In the genomic region with DNA sequence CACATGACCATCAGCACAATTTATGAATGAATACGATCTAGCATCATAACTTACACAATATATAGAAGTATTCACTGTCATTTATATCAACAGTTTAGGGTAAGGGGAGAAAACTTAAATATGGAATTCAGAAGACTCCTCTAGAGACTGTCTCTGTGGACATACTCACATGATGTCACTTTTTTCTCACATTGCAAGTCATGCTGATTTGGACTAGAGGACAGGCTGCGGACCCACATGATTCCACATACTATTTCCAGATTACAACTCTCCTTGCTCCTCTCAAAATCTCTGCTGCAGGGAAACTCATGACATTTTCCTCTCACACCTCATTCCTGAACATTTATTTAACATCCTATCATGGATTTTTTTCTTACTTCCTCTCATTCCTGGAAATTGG, we compare ENCODE assay signal across 33 cellular contexts. TPM values are rescaled to one million over a fixed set of nuclear protein-coding genes. Genes with fewer than 3 reads are reported as not detected.
"Had no signal": no experiment of that assay in that cellular context is flagged by ENCODE, and none has a peak within 500 bp of the region (broad histone marks: within the 10 kb centered on the region; RNA-seq: fewer than 3 reads in every experiment).

No MANE protein-coding gene starts in this region.

- H3K27me3 ChIP-seq: suprapubic skin, testis, thyroid gland, tibial artery, tibial nerve, transverse colon, upper lobe of left lung, upper lobe of right lung, uterus, vagina had no signal

- H3K36me3 ChIP-seq: stomach, suprapubic skin, thoracic aorta, thyroid gland, tibial artery, tibial nerve, transverse colon, upper lobe of left lung, upper lobe of right lung, uterus, vagina had no signal

- H3K4me3 Mint-ChIP-seq: stimulated activated effector memory CD8-positive, alpha-beta T cell treated with anti-CD3 and anti-CD28 coated beads, Interleukin-12 subunit alpha, Interleukin-12 subunit beta, amount 100 ng/mL, for 72 hours; stimulated activated memory B cell treated with anti-CD40 and anti-IgM and Interleukin-4, amounts not matched to agents 10 μg/mL and 1 μg/mL and 100 μg/mL, for 72 hours; stimulated activated naive B cell treated with anti-CD40 and anti-IgM and Interleukin-4, amounts not matched to agents 10 μg/mL and 1 μg/mL and 100 μg/mL, for 72 hours; stimulated activated naive CD8-positive, alpha-beta T cell treated with anti-CD3 and anti-CD28 coated beads, Interleukin-15, amount 100 ng/mL, for 72 hours; stimulated activated naive CD8-positive, alpha-beta T cell treated with anti-CD3 and anti-CD28 coated beads, Interleukin-15, Interleukin-2, amounts not matched to agents 100 ng/mL and 50 ng/mL, for 24 hours; type B pancreatic cell had no signal

- FAIRE-seq: urothelium cell line had no signal

- H3K27me3 Mint-ChIP-seq: stimulated activated memory B cell treated with anti-CD40 and anti-IgM and Interleukin-4, amounts not matched to agents 10 μg/mL and 1 μg/mL and 100 μg/mL, for 72 hours; stimulated activated naive B cell treated with anti-CD40 and anti-IgM and Interleukin-4, amounts not matched to agents 10 μg/mL and 1 μg/mL and 100 μg/mL, for 72 hours; stimulated activated naive CD8-positive, alpha-beta T cell treated with anti-CD3 and anti-CD28 coated beads, Interleukin-15, amount 100 ng/mL, for 72 hours; stimulated activated naive CD8-positive, alpha-beta T cell treated with anti-CD3 and anti-CD28 coated beads, Interleukin-15, Interleukin-2, amounts not matched to agents 100 ng/mL and 50 ng/mL, for 24 hours; type B pancreatic cell had no signal

- H3K36me3 Mint-ChIP-seq: stimulated activated effector memory CD8-positive, alpha-beta T cell treated with anti-CD3 and anti-CD28 coated beads, Interleukin-12 subunit alpha, Interleukin-12 subunit beta, amount 100 ng/mL, for 72 hours; stimulated activated memory B cell treated with anti-CD40 and anti-IgM and Interleukin-4, amounts not matched to agents 10 μg/mL and 1 μg/mL and 100 μg/mL, for 72 hours; stimulated activated naive B cell treated with anti-CD40 and anti-IgM and Interleukin-4, amounts not matched to agents 10 μg/mL and 1 μg/mL and 100 μg/mL, for 72 hours; type B pancreatic cell had no signal

- H3K27ac ChIP-seq: stomach, suprapubic skin, testis, thoracic aorta, thyroid gland, tibial artery, tibial nerve, transverse colon, upper lobe of left lung, upper lobe of right lung, uterus, vagina had no signal

- H3K4me1 Mint-ChIP-seq: stimulated activated effector memory CD8-positive, alpha-beta T cell treated with anti-CD3 and anti-CD28 coated beads, Interleukin-12 subunit alpha, Interleukin-12 subunit beta, amount 100 ng/mL, for 72 hours; stimulated activated memory B cell treated with anti-CD40 and anti-IgM and Interleukin-4, amounts not matched to agents 10 μg/mL and 1 μg/mL and 100 μg/mL, for 72 hours; stimulated activated naive B cell treated with anti-CD40 and anti-IgM and Interleukin-4, amounts not matched to agents 10 μg/mL and 1 μg/mL and 100 μg/mL, for 72 hours; stimulated activated naive CD8-positive, alpha-beta T cell treated with anti-CD3 and anti-CD28 coated beads, Interleukin-15, amount 100 ng/mL, for 72 hours had no signal

- H3K4me1 ChIP-seq: suprapubic skin, testis, thyroid gland, tibial artery, tibial nerve, transverse colon, upper lobe of left lung, upper lobe of right lung, uterus, vagina had no signal

- H3K27ac Mint-ChIP-seq: stimulated activated effector memory CD8-positive, alpha-beta T cell treated with anti-CD3 and anti-CD28 coated beads, Interleukin-12 subunit alpha, Interleukin-12 subunit beta, amount 100 ng/mL, for 72 hours; stimulated activated memory B cell treated with anti-CD40 and anti-IgM and Interleukin-4, amounts not matched to agents 10 μg/mL and 1 μg/mL and 100 μg/mL, for 72 hours; stimulated activated naive B cell treated with anti-CD40 and anti-IgM and Interleukin-4, amounts not matched to agents 10 μg/mL and 1 μg/mL and 100 μg/mL, for 72 hours; stimulated activated naive CD8-positive, alpha-beta T cell treated with anti-CD3 and anti-CD28 coated beads, Interleukin-15, amount 100 ng/mL, for 72 hours; stimulated activated naive CD8-positive, alpha-beta T cell treated with anti-CD3 and anti-CD28 coated beads, Interleukin-15, Interleukin-2, amounts not matched to agents 100 ng/mL and 50 ng/mL, for 24 hours; type B pancreatic cell had no signal

- H3K9me3 Mint-ChIP-seq: stimulated activated effector memory CD8-positive, alpha-beta T cell treated with anti-CD3 and anti-CD28 coated beads, Interleukin-12 subunit alpha, Interleukin-12 subunit beta, amount 100 ng/mL, for 72 hours; stimulated activated memory B cell treated with anti-CD40 and anti-IgM and Interleukin-4, amounts not matched to agents 10 μg/mL and 1 μg/mL and 100 μg/mL, for 72 hours; stimulated activated naive B cell treated with anti-CD40 and anti-IgM and Interleukin-4, amounts not matched to agents 10 μg/mL and 1 μg/mL and 100 μg/mL, for 72 hours; stimulated activated naive CD8-positive, alpha-beta T cell treated with anti-CD3 and anti-CD28 coated beads, Interleukin-15, amount 100 ng/mL, for 72 hours; stimulated activated naive CD8-positive, alpha-beta T cell treated with anti-CD3 and anti-CD28 coated beads, Interleukin-15, Interleukin-2, amounts not matched to agents 100 ng/mL and 50 ng/mL, for 24 hours; type B pancreatic cell had no signal

- H3K9me3 ChIP-seq: stomach, suprapubic skin, testis, thoracic aorta, thyroid gland, tibial artery, tibial nerve, transverse colon, upper lobe of left lung, upper lobe of right lung, uterus, vagina had no signal

- H3K4me3 ChIP-seq: stomach, suprapubic skin, testis, thoracic aorta, thyroid gland, tibial artery, tibial nerve, transverse colon, upper lobe of left lung, upper lobe of right lung, uterus, vagina had no signal

- ATAC-seq: stimulated activated effector memory CD8-positive, alpha-beta T cell treated with anti-CD3 and anti-CD28 coated beads, Interleukin-12 subunit alpha, Interleukin-12 subunit beta, amount 100 ng/mL, for 72 hours; stimulated activated memory B cell treated with anti-CD40 and anti-IgM and Interleukin-4, amounts not matched to agents 10 μg/mL and 1 μg/mL and 100 μg/mL, for 72 hours; stimulated activated naive B cell treated with anti-CD40 and anti-IgM and Interleukin-4, amounts not matched to agents 10 μg/mL and 1 μg/mL and 100 μg/mL, for 72 hours; stimulated activated naive CD8-positive, alpha-beta T cell treated with anti-CD3 and anti-CD28 coated beads, Interleukin-15, amount 100 ng/mL, for 72 hours; stimulated activated naive CD8-positive, alpha-beta T cell treated with anti-CD3 and anti-CD28 coated beads, Interleukin-15, Interleukin-2, amounts not matched to agents 100 U/mL and 50 U/mL, for 24 hours; upper lobe of right lung had no signal

- DNase-seq: stimulated activated CD4-positive, alpha-beta T cell treated with anti-CD3 and anti-CD28 coated beads, Interleukin-2, amount 100 ng/mL, for 48 hours; stimulated activated CD4-positive, alpha-beta T cell treated with anti-CD3 and anti-CD28 coated beads, Interleukin-4, amount 100 ng/mL, for 1 hour; stimulated activated CD4-positive, alpha-beta T cell treated with anti-CD3 and anti-CD28 coated beads, Interleukin-4, amount 100 ng/mL, for 24 hours; stimulated activated CD4-positive, alpha-beta T cell treated with anti-CD3 and anti-CD28 coated beads, Interleukin-4, amount 100 ng/mL, for 4 hours; stimulated activated CD8-positive, alpha-beta memory T cell treated with anti-CD3 and anti-CD28 coated beads, Interleukin-4, amount 100 ng/mL, for 48 hours; stimulated activated naive B cell treated with anti-CD40 and anti-IgM and Interleukin-4, amounts not matched to agents 10 μg/mL and 1 μg/mL and 100 μg/mL, for 72 hours; stimulated activated naive CD4-positive, alpha-beta T cell; stimulated activated naive CD4-positive, alpha-beta T cell treated with Interleukin-2 at 50 U/mL for 16 hours; stimulated activated naive CD8-positive, alpha-beta T cell treated with anti-CD3 and anti-CD28 coated beads, Interleukin-15, amount 100 ng/mL, for 72 hours; stimulated activated naive CD8-positive, alpha-beta T cell treated with anti-CD3 and anti-CD28 coated beads, Interleukin-15, Interleukin-2, amounts not matched to agents 100 U/mL and 50 U/mL, for 24 hours; stomach; substantia nigra; testis; thyroid gland; tibial artery; transverse colon; trophoblast cell; upper lobe of left lung; upper lobe of right lung; uterus had no signal

RNA-seq across cellular contexts. Expression of a gene that starts 13.4 kb away (rescaled TPM):
- total RNA-seq: stomach, subcutaneous adipose tissue, suprapubic skin, temporal lobe, thoracic aorta, thyroid gland, tibial nerve, transverse colon, upper lobe of left lung, upper lobe of right lung, ureter, urinary bladder, uterus, vagina had no signal
- polyA plus RNA-seq: stomach, urinary bladder had no signal
